Comparison of ENCODE assay signal across 33 cellular contexts in genomic region chr5:98578438-98578837, GRCh38.
DNase-seq lines count a peak whose midpoint lies in the region; ATAC-seq, FAIRE-seq and TF ChIP-seq lines count a peak whose summit lies in the region.
"Had no signal": no experiment of that assay in that cellular context is flagged by ENCODE, and none has a peak within 500 bp of the region (broad histone marks: within the 10 kb centered on the region; RNA-seq: fewer than 3 reads in every experiment).

No MANE protein-coding gene starts in this region.

- H3K79me1 ChIP-seq in IMR-90 (ENCODE audit: low read depth in 1 of 2, low read length in 2 of 2), result no peaks in the 10 kb centered on the region

- TF ChIP-seq RAD21 in HepG2 (CRISPR knock-in tag; IDR thresholded peaks at IDR 0.05), result no peak
- TF ChIP-seq RAD21 in A549 (conservative IDR thresholded peaks at IDR 0.05 in 1 of 2, IDR thresholded peaks at IDR 0.05 in 1 of 2), result no peak
- TF ChIP-seq RAD21 in IMR-90 (IDR thresholded peaks at IDR 0.05; ENCODE audit: low read length), result no peak
- no peak for TF ChIP-seq RAD21 in K562 (CRISPR knock-in tag; conservative IDR thresholded peaks at IDR 0.05 in 1 of 2, IDR thresholded peaks at IDR 0.05 in 1 of 2)

- dilution Hi-C loops in IMR-90 (cut with HindIII; ENCODE audit: low sequenced_read_pairs, unreplicated experiment), result no loop called here

- no peak overlapping the region for H4K5ac ChIP-seq in IMR-90 (ENCODE audit: low read depth, low read length)

- H2BK120ac ChIP-seq in IMR-90 (ENCODE audit: low read depth, low read length), result no peak overlapping the region

- no peak overlapping the region for H2BK15ac ChIP-seq in IMR-90 (ENCODE audit: low read depth, low read length)

- no peak overlapping the region for H4K91ac ChIP-seq in IMR-90 (ENCODE audit: insufficient read depth, low read depth, low read length)

- no peaks in the 10 kb centered on the region for H3K4me1 ChIP-seq in HepG2 (ENCODE audit: insufficient read depth, low read length)
- no peaks in the 10 kb centered on the region for H3K4me1 ChIP-seq in right lobe of liver
- H3K4me1 ChIP-seq in A549, result no peaks in the 10 kb centered on the region
- H3K4me1 ChIP-seq in IMR-90 (ENCODE audit: control insufficient read depth, insufficient read depth, low read length), result peaks cover 4% of the 10 kb centered on the region; the same call in 1 of the 2 replicates
- no peaks in the 10 kb centered on the region for H3K4me1 ChIP-seq in K562 (replicated peaks in 1 of 2; ENCODE audit: control insufficient read depth in 2 of 2, insufficient read depth in 2 of 2, low read length in 2 of 2)
- H3K4me1 ChIP-seq in right atrium auricular region, result no peaks in the 10 kb centered on the region
- H3K4me1 ChIP-seq in aorta (ENCODE audit: control insufficient read depth in 1 of 2, insufficient read depth in 2 of 2, low read length in 2 of 2), result no peaks in the 10 kb centered on the region
- H3K4me1 ChIP-seq: BE2C; BLaER1; BLaER1 treated with 17β-estradiol and CSF1 and Interleukin-3, amounts not matched to agents 10 nM and 100 nM; Caco-2 had no signal

- H2BK5ac ChIP-seq in IMR-90 (ENCODE audit: low read depth, low read length, poor library complexity, severe bottlenecking), result no peak overlapping the region

- no peak overlapping the region for H2BK20ac ChIP-seq in IMR-90 (ENCODE audit: low read depth, low read length)

- H3K4ac ChIP-seq in IMR-90 (ENCODE audit: low read depth, low read length), result no peak overlapping the region

- CTCF ChIA-PET in HepG2 (lab: Yijun Ruan, JAX; ENCODE audit: low intra/inter-chr PET ratio, low total read pairs), result no interaction called here
- CTCF ChIA-PET in A549 (lab: Yijun Ruan, JAX), result no interaction called here
- CTCF ChIA-PET in IMR-90 (lab: Yijun Ruan, JAX), result no interaction called here
- CTCF ChIA-PET in K562 (lab: Yijun Ruan, JAX; ENCODE audit: low intra/inter-chr PET ratio), result no interaction called here

- intact Hi-C loops in HepG2 (cut with micrococcal nuclease; ENCODE audit: unreplicated experiment), result no loop called here
- intact Hi-C loops in right lobe of liver (cut with DNase I), result no loop called here
- intact Hi-C loops in IMR-90 (cut with micrococcal nuclease), result no loop called here
- intact Hi-C loops in K562 (cut with micrococcal nuclease), result no loop called here
- intact Hi-C loops in aorta (cut with DNase I), result no loop called here

- H2AK9ac ChIP-seq in IMR-90 (replicated peaks; ENCODE audit: low read depth, low read length, poor library complexity), result no peak overlapping the region

- BruUV-seq in HepG2 (replicated peaks; lab: Mats Ljungman, UMichigan) (no TSS peak), IMR-90 (replicated peaks; lab: Mats Ljungman, UMichigan) (no TSS peak), K562 (replicated peaks; lab: Mats Ljungman, UMichigan) (no TSS peak)

- H3K4me3 ChIP-seq in HepG2 (replicated peaks in 1 of 3; ENCODE audit: insufficient read depth in 1 of 3, low read depth in 2 of 3, low read length in 3 of 3) (no peak overlapping the region), right lobe of liver (no peak overlapping the region), A549 (no peak overlapping the region), IMR-90 (ENCODE audit: insufficient read depth, low read depth, low read length) (no peak overlapping the region), K562 (no peak overlapping the region), right atrium auricular region (no peak overlapping the region), aorta (ENCODE audit: low read length in 2 of 2) (no peak overlapping the region)
- H3K4me3 ChIP-seq: BLaER1; BLaER1 treated with 17β-estradiol and CSF1 and Interleukin-3, amounts not matched to agents 10 nM and 100 nM had no signal

- H3K4me2 ChIP-seq in HepG2 (ENCODE audit: low read depth, low read length), result no peak overlapping the region
- no peak overlapping the region for H3K4me2 ChIP-seq in A549
- no peak overlapping the region for H3K4me2 ChIP-seq in IMR-90 (ENCODE audit: low read depth, low read length)
- H3K4me2 ChIP-seq in K562 (ENCODE audit: insufficient read depth, low read length), result no peak overlapping the region
- H3K4me2 ChIP-seq: BLaER1; BLaER1 treated with 17β-estradiol and CSF1 and Interleukin-3, amounts not matched to agents 10 nM and 100 nM had no signal

- H3K18ac ChIP-seq in IMR-90 (ENCODE audit: low read depth, low read length), result no peak overlapping the region

- no peak for TF ChIP-seq POLR2A in HepG2 (IDR thresholded peaks at IDR 0.05; ENCODE audit: insufficient read depth in 1 of 2, low read depth in 2 of 2, low read length in 2 of 2)
- TF ChIP-seq POLR2A in right lobe of liver (IDR thresholded peaks at IDR 0.05), result no peak
- TF ChIP-seq POLR2A in A549 (IDR thresholded peaks at IDR 0.05; ENCODE audit: low read length), result no peak
- TF ChIP-seq POLR2A in IMR-90 (IDR thresholded peaks at IDR 0.05; ENCODE audit: low read depth, low read length), result no peak
- no peak for TF ChIP-seq POLR2A in K562 (conservative IDR thresholded peaks at IDR 0.05)

- POLR2A ChIA-PET in HepG2 (lab: Yijun Ruan, JAX) (no interaction called here), A549 (lab: Yijun Ruan, JAX) (no interaction called here), IMR-90 (lab: Charles Lee; ENCODE audit: unreplicated experiment) (interaction anchor here (0.7 kb wide), 1 partner anchor 8 kb away, joined by 15 read pairs; no protein-coding TSS in a partner anchor), K562 (lab: Yijun Ruan, JAX) (no interaction called here)

- no peak for FAIRE-seq in HepG2 (lab: Jason Lieb, UNC)
- FAIRE-seq in A549 (lab: Jason Lieb, UNC), result no peak
- no peak for FAIRE-seq in K562 (lab: Jason Lieb, UNC)
- FAIRE-seq: D721Med had no signal

- TF ChIP-seq CTCF in HepG2 (CRISPR knock-in tag; IDR thresholded peaks at IDR 0.05), result no peak
- TF ChIP-seq CTCF in right lobe of liver (IDR thresholded peaks at IDR 0.05), result no peak
- no peak for TF ChIP-seq CTCF in A549 (IDR thresholded peaks at IDR 0.05)
- no peak for TF ChIP-seq CTCF in IMR-90 (conservative IDR thresholded peaks at IDR 0.05; ENCODE audit: low read depth, low read length)
- TF ChIP-seq CTCF in K562 (IDR thresholded peaks at IDR 0.05 in 2 of 3, conservative IDR thresholded peaks at IDR 0.05 in 1 of 3; ENCODE audit: insufficient read depth in 2 of 3, low read depth in 1 of 3, low read length in 3 of 3), result no peak
- TF ChIP-seq CTCF in right atrium auricular region (IDR thresholded peaks at IDR 0.05), result no peak

- H2AFZ ChIP-seq in HepG2 (ENCODE audit: low read length) (no peak overlapping the region), IMR-90 (replicated peaks; ENCODE audit: low read length, poor library complexity) (no peak overlapping the region), K562 (ENCODE audit: low read depth, low read length) (no peak overlapping the region)

- in situ Hi-C loops in HepG2 (cut with HindIII; ENCODE audit: extremely low pct_ligation_motif_present, low pct_unique_long_range_greater_than_20kb) (no loop called here), IMR-90 (cut with MboI; ENCODE audit: low sequenced_read_pairs) (no loop called here), K562 (cut with MboI) (no loop called here)

- DNase-seq in HepG2 (ENCODE audit: low spot score), result no peak
- no peak for DNase-seq in right lobe of liver
- no peak for DNase-seq in A549 (ENCODE audit: low read depth in 1 of 2, low spot score in 1 of 2)
- no peak for DNase-seq in IMR-90
- no peak for DNase-seq in K562 (ENCODE audit: extremely low read depth in 1 of 4, low spot score in 3 of 4)
- DNase-seq in right atrium auricular region (ENCODE audit: low spot score), result no peak
- no peak for DNase-seq in NCI-H2081 treated with DMSO at 0.1 percent for 48 hours (lab: John Stamatoyannopoulos, UW)
- no peak for DNase-seq in aorta
- DNase-seq: 8988T; ACHN; AML-193; BE2C; C1 segment of cervical spinal cord; Caco-2; Calu3; CD4-positive, alpha-beta memory T cell; CD4-positive, alpha-beta T cell; CD4-positive, CD25-positive, alpha-beta regulatory T cell; CD8-positive, alpha-beta memory T cell; CD8-positive, alpha-beta T cell; COR-L47; DMS 273 treated with DMSO at 0.1 percent for 48 hours; DMS153; DMS53; DMS79; DMS79 treated with DMSO at 0.1 percent for 48 hours; DND-41; EL had no signal

- H2AK5ac ChIP-seq in IMR-90 (ENCODE audit: low read depth, low read length), result no peak overlapping the region

- H3K27me3 ChIP-seq in HepG2 (ENCODE audit: control insufficient read depth in 1 of 2, insufficient read depth in 2 of 2, low read length in 2 of 2) (no peaks in the 10 kb centered on the region), right lobe of liver (no peaks in the 10 kb centered on the region), IMR-90 (ENCODE audit: control insufficient read depth, insufficient read depth, low read length) (no peaks in the 10 kb centered on the region), K562 (ENCODE audit: control insufficient read depth in 2 of 2, insufficient read depth in 2 of 2, low read length in 2 of 2) (no peaks in the 10 kb centered on the region), right atrium auricular region (no peaks in the 10 kb centered on the region), aorta (ENCODE audit: control insufficient read depth in 1 of 2, insufficient read depth in 2 of 2, low read length in 1 of 2) (no peaks in the 10 kb centered on the region)
- H3K27me3 ChIP-seq: BE2C; BLaER1; BLaER1 treated with 17β-estradiol and CSF1 and Interleukin-3, amounts not matched to agents 10 nM and 100 nM had no signal

- H3K36me3 ChIP-seq in HepG2 (replicated peaks in 1 of 2; ENCODE audit: control insufficient read depth in 1 of 2, insufficient read depth in 2 of 2, low read length in 2 of 2) (no peaks in the 10 kb centered on the region), right lobe of liver (no peaks in the 10 kb centered on the region), IMR-90 (ENCODE audit: control insufficient read depth, insufficient read depth, low read length) (no peaks in the 10 kb centered on the region), K562 (ENCODE audit: control insufficient read depth, insufficient read depth, low read length) (no peaks in the 10 kb centered on the region), right atrium auricular region (no peaks in the 10 kb centered on the region), aorta (ENCODE audit: control insufficient read depth in 1 of 2, insufficient read depth in 2 of 2, low read length in 1 of 2) (no peaks in the 10 kb centered on the region)
- H3K36me3 ChIP-seq: BE2C; BLaER1; BLaER1 treated with 17β-estradiol and CSF1 and Interleukin-3, amounts not matched to agents 10 nM and 100 nM had no signal

- H3K9me3 ChIP-seq in HepG2 (ENCODE audit: low read length), result no peaks in the 10 kb centered on the region
- no peaks in the 10 kb centered on the region for H3K9me3 ChIP-seq in right lobe of liver
- H3K9me3 ChIP-seq in A549, result no peaks in the 10 kb centered on the region
- H3K9me3 ChIP-seq in IMR-90 (ENCODE audit: control insufficient read depth, insufficient read depth, low read length), result no peaks in the 10 kb centered on the region
- no peaks in the 10 kb centered on the region; the same call in 1 of the 2 replicates for H3K9me3 ChIP-seq in K562 (replicated peaks; ENCODE audit: control insufficient read depth, insufficient read depth, low read depth, low read length)
- H3K9me3 ChIP-seq in right atrium auricular region, result no peaks in the 10 kb centered on the region
- H3K9me3 ChIP-seq in aorta (ENCODE audit: control insufficient read depth, low read length), result peaks cover 1% of the 10 kb centered on the region
- H3K9me3 ChIP-seq: BE2C; BLaER1; BLaER1 treated with 17β-estradiol and CSF1 and Interleukin-3, amounts not matched to agents 10 nM and 100 nM; Caco-2 had no signal

- H3K23ac ChIP-seq in IMR-90 (ENCODE audit: low read depth, low read length), result no peak overlapping the region

- H3K27ac ChIP-seq in HepG2 (ENCODE audit: extremely low read length, insufficient read depth, low read length), result no peak overlapping the region
- H3K27ac ChIP-seq in right lobe of liver, result no peak overlapping the region
- H3K27ac ChIP-seq in A549, result no peak overlapping the region
- no peak overlapping the region for H3K27ac ChIP-seq in IMR-90 (ENCODE audit: insufficient read depth, low read length)
- no peak overlapping the region for H3K27ac ChIP-seq in K562 (ENCODE audit: extremely low read depth, low read depth, low read length)
- H3K27ac ChIP-seq in right atrium auricular region, result no peak overlapping the region
- H3K27ac ChIP-seq in aorta (ENCODE audit: low read depth in 1 of 2, low read length in 2 of 2), result no peak overlapping the region
- H3K27ac ChIP-seq: 22Rv1; BLaER1; BLaER1 treated with 17β-estradiol and CSF1 and Interleukin-3, amounts not matched to agents 10 nM and 100 nM; C4-2B had no signal

- peaks cover 3% of the 10 kb centered on the region; the same call in 1 of the 2 replicates for H3K9me1 ChIP-seq in IMR-90 (ENCODE audit: insufficient read depth, low read length)
- no peaks in the 10 kb centered on the region for H3K9me1 ChIP-seq in K562 (ENCODE audit: control insufficient read depth, insufficient read depth, low read length)

- no peak for ATAC-seq in HepG2
- ATAC-seq in right lobe of liver, result no peak
- no peak for ATAC-seq in A549
- no peak for ATAC-seq in IMR-90 (ENCODE audit: low read depth)
- ATAC-seq in K562, result no peak
- no peak for ATAC-seq in aorta (ENCODE audit: low FRiP score)
- ATAC-seq: CD8-positive, alpha-beta T cell had no signal

- H3K14ac ChIP-seq in IMR-90 (replicated peaks; ENCODE audit: low read depth, low read length), result no peak overlapping the region

- 0% methylated on average over 1 of the region's 1 CpG for WGBS in HepG2 (ENCODE audit: low lambda C conversion rate)
- WGBS in right lobe of liver (ENCODE audit: insufficient coverage, low coverage, low lambda C conversion rate, missing lambda C conversion rate), result 16% methylated on average over 1 of the region's 1 CpG
- 3% methylated on average over 1 of the region's 1 CpG for WGBS in A549 (ENCODE audit: missing lambda C conversion rate)
- no CpG with 5 or more reads among the region's 1 CpG for WGBS in IMR-90 (ENCODE audit: extremely low coverage in 2 of 2, insufficient read length in 1 of 2), 2 experiments
- 0% methylated on average over 1 of the region's 1 CpG for WGBS in K562 (ENCODE audit: insufficient coverage, low coverage, missing lambda C conversion rate)
- 66 to 68% methylated on average over 1 of the region's 1 CpG for WGBS in aorta, 2 donors

- H3K9ac ChIP-seq in HepG2 (ENCODE audit: insufficient read depth, low read depth, low read length), result no peak overlapping the region
- H3K9ac ChIP-seq in IMR-90 (ENCODE audit: low read depth, low read length), result no peak overlapping the region
- H3K9ac ChIP-seq in K562 (ENCODE audit: insufficient read depth in 1 of 2, low read depth in 2 of 2, low read length in 2 of 2), result no peak overlapping the region
- H3K9ac ChIP-seq: BLaER1; BLaER1 treated with 17β-estradiol and CSF1 and Interleukin-3, amounts not matched to agents 10 nM and 100 nM had no signal

- H3K79me2 ChIP-seq in HepG2 (ENCODE audit: insufficient read depth, low read length) (no peaks in the 10 kb centered on the region), K562 (ENCODE audit: control insufficient read depth, insufficient read depth, low read length) (no peaks in the 10 kb centered on the region)

- no peaks in the 10 kb centered on the region for H4K20me1 ChIP-seq in HepG2 (ENCODE audit: insufficient read depth, low read length)
- H4K20me1 ChIP-seq in IMR-90 (ENCODE audit: insufficient read depth, low read length), result no peaks in the 10 kb centered on the region
- no peaks in the 10 kb centered on the region for H4K20me1 ChIP-seq in K562 (replicated peaks; ENCODE audit: control insufficient read depth, insufficient read depth, low read length)
- H4K20me1 ChIP-seq: BLaER1; BLaER1 treated with 17β-estradiol and CSF1 and Interleukin-3, amounts not matched to agents 10 nM and 100 nM had no signal

- H4K8ac ChIP-seq in IMR-90 (ENCODE audit: low read depth in 2 of 2, low read length in 2 of 2), result no peak overlapping the region

- H3K56ac ChIP-seq in IMR-90 (ENCODE audit: extremely low read depth, insufficient read depth, low read length), result no peak overlapping the region

- TF ChIP-seq EP300 in HepG2 (IDR thresholded peaks at IDR 0.05; ENCODE audit: low read depth in 2 of 2, low read length in 2 of 2) (no peak), HepG2 (CRISPR knock-in tag; IDR thresholded peaks at IDR 0.05; ENCODE audit: borderline replicate concordance) (no peak), A549 (IDR thresholded peaks at IDR 0.05) (no peak), K562 (IDR thresholded peaks at IDR 0.05; ENCODE audit: low read length) (no peak)

Comparison
In these comparisons a context has a peak if more than half of its experiments do, and no peak if none do; other contexts are left out.
1. Of the 241 proteins assayed by ChIP-seq in both HepG2 and K562: peak only in HepG2: none; only in K562: none; in both: MAFF and MAFK; in neither: 239.